Comparison of ENCODE assay signal across 10 cellular contexts in genomic region chr19:869245-870177, GRCh38. TPM values are rescaled to one million over a fixed set of nuclear protein-coding genes. Genes with fewer than 3 reads are reported as not detected.
DNase-seq lines count a peak whose midpoint lies in the region; ATAC-seq, FAIRE-seq and TF ChIP-seq lines count a peak whose summit lies in the region.
"Had no signal": no experiment of that assay in that cellular context is flagged by ENCODE, and none has a peak within 500 bp of the region (broad histone marks: within the 10 kb centered on the region; RNA-seq: fewer than 3 reads in every experiment).

No MANE protein-coding gene starts in this region.

- H3K9ac ChIP-seq in fibroblast of lung (ENCODE audit: insufficient read depth, low read length) = peak overlapping the region; percentile 31

- peak overlapping the region; percentile 49 for H3K27ac ChIP-seq in C4-2B
- H3K27ac ChIP-seq in PC-9 = peak overlapping the region; percentile 78
- peak overlapping the region; percentile 84 for H3K27ac ChIP-seq in fibroblast of lung (ENCODE audit: insufficient read depth, low read length)
- no peak overlapping the region for H3K27ac ChIP-seq in pancreas

- ATAC-seq in pancreas (peak in 3 of 4 donors; percentile 8 to 47 (median 42)), GM19397 (IDR thresholded peaks at IDR 0.05; ENCODE audit: unreplicated experiment) (no peak), HG03196 (IDR thresholded peaks at IDR 0.05; ENCODE audit: unreplicated experiment) (no peak)

- H3K4me3 ChIP-seq in PC-9 = no peak overlapping the region
- H3K4me3 ChIP-seq in fibroblast of lung (replicated peaks in 1 of 4; ENCODE audit: control extremely low read depth in 1 of 4, insufficient read depth in 1 of 4, low read depth in 3 of 4, low read length in 4 of 4) = no peak overlapping the region
- no peak overlapping the region for H3K4me3 ChIP-seq in pancreas

- 85 to 88% methylated on average over 26 to 29 of the region's 29 CpGs for WGBS in pancreas, 2 donors

- H3K27me3 ChIP-seq in PC-9 (ENCODE audit: insufficient read depth, low read depth) (no peaks in the 10 kb centered on the region), fibroblast of lung (ENCODE audit: control insufficient read depth, insufficient read depth, low read length) (no peaks in the 10 kb centered on the region), pancreas (no peaks in the 10 kb centered on the region)

- BruUV-seq in PC-9 (replicated peaks; lab: Mats Ljungman, UMichigan) = no TSS peak

- no peaks in the 10 kb centered on the region; the same call in 1 of the 2 replicates for H4K20me1 ChIP-seq in PC-9 (ENCODE audit: insufficient read depth)
- no peaks in the 10 kb centered on the region for H4K20me1 ChIP-seq in fibroblast of lung (ENCODE audit: control insufficient read depth, extremely low read depth, insufficient read depth, low read length)

- peak overlapping the region; percentile 60 for H3K4me2 ChIP-seq in PC-9
- H3K4me2 ChIP-seq in fibroblast of lung (ENCODE audit: extremely low read depth, insufficient read depth, low read length) = peak overlapping the region; percentile 35

- FAIRE-seq in pancreas (lab: Jason Lieb, UNC) = no peak

- no peaks in the 10 kb centered on the region for H3K36me3 ChIP-seq in PC-9 (ENCODE audit: low read depth)
- peaks cover 19% of the 10 kb centered on the region for H3K36me3 ChIP-seq in fibroblast of lung (ENCODE audit: control insufficient read depth, insufficient read depth, low read length)
- peaks cover 0 to 17% (median 4%) of the 10 kb centered on the region in 3 donors for H3K36me3 ChIP-seq in pancreas

- H2AFZ ChIP-seq in PC-9 (no peak overlapping the region), fibroblast of lung (ENCODE audit: low read length) (no peak overlapping the region)

- POLR2A ChIA-PET in PC-9 (lab: Charles Lee; ENCODE audit: unreplicated experiment) = no interaction called here

- intact Hi-C loops in PC-9 (cut with micrococcal nuclease; ENCODE audit: unreplicated experiment) = no loop called here
- intact Hi-C loops in pancreas (cut with DNase I) = loop anchor here in 2 of 3 donors (5.0 to 10.0 kb wide), 3 partner anchors 38 to 115 kb away; partner anchors contain the start of genes KISS1R (in 1 of the 2) and WDR18 (in 1 of the 2)

- DNase-seq in PC-9 = peak; percentile 72 to 86
- DNase-seq in fibroblast of lung (ENCODE audit: low read depth in 2 of 2) = peak; percentile 96
- peak in 1 of 6 donors; percentile 71 for DNase-seq in pancreas
- DNase-seq in SKM-1 treated with dmso at 0.1 percent for 144 hours (lab: John Stamatoyannopoulos, UW; ENCODE audit: unreplicated experiment) = no peak
- no peak for DNase-seq in KG1 (lab: John Stamatoyannopoulos, UW)
- DNase-seq: posterior cingulate gyrus had no signal

- no peak for TF ChIP-seq CTCF in C4-2B (conservative IDR thresholded peaks at IDR 0.05)
- TF ChIP-seq CTCF in PC-9 (conservative IDR thresholded peaks at IDR 0.05) = no peak
- no peak for TF ChIP-seq CTCF in fibroblast of lung (conservative IDR thresholded peaks at IDR 0.05 in 1 of 2, IDR thresholded peaks at IDR 0.05 in 1 of 2; ENCODE audit: low read depth in 1 of 2, low read length in 2 of 2)
- no peak for TF ChIP-seq CTCF in pancreas (IDR thresholded peaks at IDR 0.05)

- H3K9me3 ChIP-seq in PC-9 (ENCODE audit: insufficient read depth, low read depth) = no peaks in the 10 kb centered on the region
- no peaks in the 10 kb centered on the region for H3K9me3 ChIP-seq in fibroblast of lung (ENCODE audit: control insufficient read depth, insufficient read depth, low read depth, low read length)
- no peaks in the 10 kb centered on the region for H3K9me3 ChIP-seq in pancreas

- CTCF ChIA-PET in PC-9 (lab: Charles Lee) = no interaction called here

- no peaks in the 10 kb centered on the region for H3K9me2 ChIP-seq in PC-9 (ENCODE audit: insufficient read depth)

- peaks cover 50% of the 10 kb centered on the region for H3F3A ChIP-seq in PC-9 (ENCODE audit: insufficient read depth, low read depth)

- H3K4me1 ChIP-seq in PC-9 (replicated peaks; ENCODE audit: insufficient read depth) = peaks cover 29% of the 10 kb centered on the region
- H3K4me1 ChIP-seq in fibroblast of lung (ENCODE audit: control insufficient read depth, extremely low read depth, insufficient read depth, low read length) = peaks cover 11% of the 10 kb centered on the region
- H3K4me1 ChIP-seq in pancreas = no peaks in the 10 kb centered on the region

- H3K79me2 ChIP-seq in PC-9 (ENCODE audit: low read depth) = no peaks in the 10 kb centered on the region
- no peaks in the 10 kb centered on the region for H3K79me2 ChIP-seq in fibroblast of lung (ENCODE audit: control insufficient read depth, insufficient read depth, low read length)

RNA-seq across cellular contexts. Expression of gene CFD, which starts 10.0 kb away (rescaled TPM):
- total RNA-seq in PC-9 (2021) (8.0 and 17.1 TPM in 2 replicates), fibroblast of lung (18.8 and 206 TPM in 2 replicates), pancreas (10 to 100 TPM in 2 of 6 donors, 1 to 10 TPM in 4; 2.5 to 48.8 (median 7.3) TPM)
- polyA plus RNA-seq in fibroblast of lung (1.00 and 3.3 TPM in 2 replicates), pancreas (10 to 100 TPM; 27.8 to 48.1 TPM)
- 3.2 and 13.7 TPM in 2 replicates for polyA plus RNA-seq in fibroblast of lung (2012)
- polyA minus RNA-seq in fibroblast of lung (ENCODE audit: low replicate concordance) = 0.59 and 0.78 TPM in 2 replicates

RNA-seq across cellular contexts. Expression of gene ELANE, which starts 17.4 kb away (rescaled TPM):
- total RNA-seq in PC-9 (2021) (not detected in 2 replicates), fibroblast of lung (0.51 and 0.66 TPM in 2 replicates), pancreas (under 1 TPM in 2 of 6 donors, not detected in 4; 0.16 to 0.35 TPM)
- polyA plus RNA-seq in fibroblast of lung (0.07 and 0.48 TPM in 2 replicates), pancreas (under 1 TPM; 0.19 to 0.57 TPM)
- polyA plus RNA-seq in fibroblast of lung (2012) = 0.25 and 0.78 TPM in 2 replicates
- polyA minus RNA-seq in fibroblast of lung (ENCODE audit: low replicate concordance) = not detected in 2 replicates
- total RNA-seq: activated T-helper 2 cell treated with anti-CD3 and anti-CD28 coated beads, Interferon-gamma antibody, Interleukin-2, Interleukin-4, amounts not matched to agents 10 μg/mL and 5 μg/mL and 100 μg/mL, durations not matched to agents 14 hours and 24 hours and 36 hours had no signal

RNA-seq across cellular contexts. Expression of gene MED16, which starts 23.5 kb away (rescaled TPM):
- total RNA-seq in PC-9 (2021) (54.7 and 63.8 TPM in 2 replicates), fibroblast of lung (24.4 and 35.0 TPM in 2 replicates), pancreas (10 to 100 TPM; 23.0 to 46.5 (median 33.5) TPM)
- polyA plus RNA-seq in fibroblast of lung (19.3 and 26.2 TPM in 2 replicates), pancreas (100 to 1,000 TPM; 139 to 147 TPM)
- 45.7 and 61.2 TPM in 2 replicates for polyA plus RNA-seq in fibroblast of lung (2012)
- polyA minus RNA-seq in fibroblast of lung (ENCODE audit: low replicate concordance) = 39.8 and 51.4 TPM in 2 replicates

RNA-seq across cellular contexts. Expression of gene RNU6-9, which starts 23.8 kb away (rescaled TPM):
- not detected in 2 replicates for total RNA-seq in PC-9 (2021)
- not detected in 2 replicates for total RNA-seq in fibroblast of lung
- polyA plus RNA-seq in fibroblast of lung = not detected in 2 replicates
- not detected in 2 replicates for polyA plus RNA-seq in fibroblast of lung (2012)
- polyA minus RNA-seq in fibroblast of lung (ENCODE audit: low replicate concordance) = not detected in 2 replicates
- total RNA-seq in pancreas = not detected
- polyA plus RNA-seq in pancreas = not detected
- total RNA-seq: activated T-helper 2 cell treated with anti-CD3 and anti-CD28 coated beads, Interferon-gamma antibody, Interleukin-2, Interleukin-4, amounts not matched to agents 10 μg/mL and 5 μg/mL and 100 μg/mL, durations not matched to agents 14 hours and 24 hours and 36 hours had no signal

RNA-seq across cellular contexts. Expression of gene PRTN3, which starts 28.7 kb away (rescaled TPM):
- total RNA-seq in PC-9 (2021) (not detected in 2 replicates), fibroblast of lung (not detected in 2 replicates), pancreas (under 1 TPM in 1 of 6 donors, not detected in 5; 0.24 TPM)
- polyA plus RNA-seq in fibroblast of lung (not detected in 2 replicates), pancreas (under 1 TPM in 1 of 2 donors, not detected in 1; 0.14 TPM)
- polyA plus RNA-seq in fibroblast of lung (2012) = not detected in 2 replicates
- polyA minus RNA-seq in fibroblast of lung (ENCODE audit: low replicate concordance) = not detected in 2 replicates
- total RNA-seq: activated T-helper 2 cell treated with anti-CD3 and anti-CD28 coated beads, Interferon-gamma antibody, Interleukin-2, Interleukin-4, amounts not matched to agents 10 μg/mL and 5 μg/mL and 100 μg/mL, durations not matched to agents 14 hours and 24 hours and 36 hours had no signal

Comparison
In these comparisons a context has a peak if more than half of its experiments do, and no peak if none do; other contexts are left out.
1. H3K27ac ChIP-seq: peak in C4-2B (single experiment), PC-9 (single experiment) and fibroblast of lung (single experiment); none in pancreas (0 of 4).
2. DNase-seq: peak in PC-9 (2 of 2) and fibroblast of lung (2 of 2); none in SKM-1 treated with dmso at 0.1 percent for 144 hours (single experiment) and KG1 (single experiment).
3. ATAC-seq: peak in pancreas (3 of 4); none in GM19397 (single experiment) and HG03196 (single experiment).